2 cellular contexts compared by ENCODE assay signal in the genomic region with DNA sequence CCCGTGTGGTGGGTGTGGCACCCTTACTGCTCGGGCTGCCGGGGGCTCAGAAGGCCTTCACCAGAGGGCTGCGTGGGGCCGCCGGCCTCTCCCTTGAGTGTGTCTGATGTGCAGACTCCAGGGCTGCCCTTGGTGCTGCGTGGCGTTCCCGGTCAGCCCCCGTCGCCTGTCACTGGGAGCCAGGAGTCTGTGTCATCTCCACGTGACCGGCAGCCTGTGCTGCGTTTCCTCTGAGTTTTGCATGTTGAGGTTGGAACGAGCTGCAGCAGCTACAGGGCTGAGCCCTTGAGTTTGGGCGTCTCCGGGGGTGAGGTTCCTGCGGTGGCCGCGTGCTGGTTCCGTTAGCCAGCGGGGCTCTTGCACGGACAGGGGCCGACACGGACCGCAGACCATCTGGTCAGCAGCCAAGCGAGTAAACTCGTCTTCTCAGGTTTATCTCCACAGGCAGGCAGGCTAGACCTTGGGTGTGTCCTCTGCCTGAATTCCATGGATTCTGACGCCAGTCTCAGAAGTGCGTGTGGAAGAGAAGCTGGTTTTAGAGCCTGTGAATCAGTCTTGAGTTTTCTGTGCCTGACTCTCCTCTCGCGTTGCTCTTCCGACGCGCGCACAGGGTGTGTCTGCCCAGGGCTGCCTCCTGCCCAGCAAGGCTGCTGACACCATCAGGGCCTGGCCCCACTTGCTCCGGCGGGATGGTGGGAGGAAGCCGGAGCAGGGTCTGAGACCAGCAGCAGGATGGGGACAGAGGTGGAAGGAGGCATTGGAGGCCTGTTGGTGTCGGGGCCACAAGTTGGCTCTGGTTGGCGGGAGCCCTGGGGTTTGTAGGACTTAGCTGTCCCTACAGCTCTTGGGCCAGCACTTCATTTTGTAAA.
TF ChIP-seq lines count a peak whose summit lies in the region.

No MANE protein-coding gene starts in this region.

TF ChIP-seq in A549, 52 proteins besides CTCF, POLR2A, EP300 and RAD21:
- TF ChIP-seq USF2 (IDR thresholded peaks at IDR 0.05) (peak; percentile 70), FOXS1 (CRISPR knock-in tag; IDR thresholded peaks at IDR 0.05) (no peak)
TF ChIP-seq in A549: peak in this region for 1.

TF ChIP-seq in GM12878, 131 proteins besides CTCF, POLR2A, EP300 and RAD21:
- no peak for TF ChIP-seq ZNF592 (IDR thresholded peaks at IDR 0.05)
- peak; percentile 34 for TF ChIP-seq USF1 (IDR thresholded peaks at IDR 0.05; ENCODE audit: borderline replicate concordance, extremely low read length, insufficient read depth, low read depth, low read length)
